Comparison of ENCODE assay signal across 1 cellular context in the genomic region with DNA sequence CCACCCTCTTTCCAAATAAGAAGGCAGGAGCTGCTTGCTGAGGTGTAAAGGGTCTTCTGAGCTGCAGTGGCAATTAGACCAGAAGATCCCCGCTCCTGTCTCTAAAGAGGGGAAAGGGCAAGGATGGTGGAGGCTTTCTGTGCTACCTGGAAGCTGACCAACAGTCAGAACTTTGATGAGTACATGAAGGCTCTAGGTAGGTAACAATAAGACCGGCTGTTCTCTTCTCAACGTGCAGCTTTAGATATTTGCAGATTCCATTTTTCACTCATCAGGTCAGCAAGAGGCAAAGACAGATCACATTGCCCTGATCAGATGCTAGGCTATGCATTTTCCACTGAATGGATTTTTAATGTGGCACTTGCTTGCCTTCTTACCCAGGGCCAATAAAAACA.
TF ChIP-seq lines count a peak whose summit lies in the region.

Gene FABP7, plus strand, starts transcription at position 45 of the 395 bp plus-strand sequence. Its CDS starts 79 bp downstream, at position 124.

TF ChIP-seq in HepG2, 621 proteins besides CTCF, POLR2A, EP300 and RAD21:
- TF ChIP-seq ZNF230 (CRISPR knock-in tag; IDR thresholded peaks at IDR 0.05) (no peak), ZNF878 (CRISPR knock-in tag; IDR thresholded peaks at IDR 0.05) (no peak), EHMT2 (IDR thresholded peaks at IDR 0.05; ENCODE audit: borderline replicate concordance, low read depth, low read length) (no peak), ZXDC (CRISPR knock-in tag; IDR thresholded peaks at IDR 0.05) (no peak), ATF7-NPFF (CRISPR knock-in tag; IDR thresholded peaks at IDR 0.05; ENCODE audit: low read depth) (no peak), ZNF30 (CRISPR knock-in tag; IDR thresholded peaks at IDR 0.05) (no peak), SMARCC2 (IDR thresholded peaks at IDR 0.05) (no peak), ZNF646 (CRISPR knock-in tag; IDR thresholded peaks at IDR 0.05) (no peak), MLLT10 (CRISPR knock-in tag; IDR thresholded peaks at IDR 0.05) (no peak), RFXANK (CRISPR knock-in tag; IDR thresholded peaks at IDR 0.05) (no peak), HMG20B (CRISPR knock-in tag; conservative IDR thresholded peaks at IDR 0.05) (no peak), BCL6 (CRISPR knock-in tag; IDR thresholded peaks at IDR 0.05) (no peak)
- TF ChIP-seq, protein P1, sequence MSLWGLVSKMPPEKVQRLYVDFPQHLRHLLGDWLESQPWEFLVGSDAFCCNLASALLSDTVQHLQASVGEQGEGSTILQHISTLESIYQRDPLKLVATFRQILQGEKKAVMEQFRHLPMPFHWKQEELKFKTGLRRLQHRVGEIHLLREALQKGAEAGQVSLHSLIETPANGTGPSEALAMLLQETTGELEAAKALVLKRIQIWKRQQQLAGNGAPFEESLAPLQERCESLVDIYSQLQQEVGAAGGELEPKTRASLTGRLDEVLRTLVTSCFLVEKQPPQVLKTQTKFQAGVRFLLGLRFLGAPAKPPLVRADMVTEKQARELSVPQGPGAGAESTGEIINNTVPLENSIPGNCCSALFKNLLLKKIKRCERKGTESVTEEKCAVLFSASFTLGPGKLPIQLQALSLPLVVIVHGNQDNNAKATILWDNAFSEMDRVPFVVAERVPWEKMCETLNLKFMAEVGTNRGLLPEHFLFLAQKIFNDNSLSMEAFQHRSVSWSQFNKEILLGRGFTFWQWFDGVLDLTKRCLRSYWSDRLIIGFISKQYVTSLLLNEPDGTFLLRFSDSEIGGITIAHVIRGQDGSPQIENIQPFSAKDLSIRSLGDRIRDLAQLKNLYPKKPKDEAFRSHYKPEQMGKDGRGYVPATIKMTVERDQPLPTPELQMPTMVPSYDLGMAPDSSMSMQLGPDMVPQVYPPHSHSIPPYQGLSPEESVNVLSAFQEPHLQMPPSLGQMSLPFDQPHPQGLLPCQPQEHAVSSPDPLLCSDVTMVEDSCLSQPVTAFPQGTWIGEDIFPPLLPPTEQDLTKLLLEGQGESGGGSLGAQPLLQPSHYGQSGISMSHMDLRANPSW (CRISPR knock-in tag; IDR thresholded peaks at IDR 0.05; ENCODE audit: borderline replicate concordance) = no peak
- TF ChIP-seq, protein P2, sequence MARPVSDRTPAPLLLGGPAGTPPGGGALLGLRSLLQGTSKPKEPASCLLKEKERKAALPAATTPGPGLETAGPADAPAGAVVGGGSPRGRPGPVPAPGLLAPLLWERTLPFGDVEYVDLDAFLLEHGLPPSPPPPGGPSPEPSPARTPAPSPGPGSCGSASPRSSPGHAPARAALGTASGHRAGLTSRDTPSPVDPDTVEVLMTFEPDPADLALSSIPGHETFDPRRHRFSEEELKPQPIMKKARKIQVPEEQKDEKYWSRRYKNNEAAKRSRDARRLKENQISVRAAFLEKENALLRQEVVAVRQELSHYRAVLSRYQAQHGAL (CRISPR knock-in tag; IDR thresholded peaks at IDR 0.05; ENCODE audit: not compliant biosample characterization) = no peak
- TF ChIP-seq, protein P3, sequence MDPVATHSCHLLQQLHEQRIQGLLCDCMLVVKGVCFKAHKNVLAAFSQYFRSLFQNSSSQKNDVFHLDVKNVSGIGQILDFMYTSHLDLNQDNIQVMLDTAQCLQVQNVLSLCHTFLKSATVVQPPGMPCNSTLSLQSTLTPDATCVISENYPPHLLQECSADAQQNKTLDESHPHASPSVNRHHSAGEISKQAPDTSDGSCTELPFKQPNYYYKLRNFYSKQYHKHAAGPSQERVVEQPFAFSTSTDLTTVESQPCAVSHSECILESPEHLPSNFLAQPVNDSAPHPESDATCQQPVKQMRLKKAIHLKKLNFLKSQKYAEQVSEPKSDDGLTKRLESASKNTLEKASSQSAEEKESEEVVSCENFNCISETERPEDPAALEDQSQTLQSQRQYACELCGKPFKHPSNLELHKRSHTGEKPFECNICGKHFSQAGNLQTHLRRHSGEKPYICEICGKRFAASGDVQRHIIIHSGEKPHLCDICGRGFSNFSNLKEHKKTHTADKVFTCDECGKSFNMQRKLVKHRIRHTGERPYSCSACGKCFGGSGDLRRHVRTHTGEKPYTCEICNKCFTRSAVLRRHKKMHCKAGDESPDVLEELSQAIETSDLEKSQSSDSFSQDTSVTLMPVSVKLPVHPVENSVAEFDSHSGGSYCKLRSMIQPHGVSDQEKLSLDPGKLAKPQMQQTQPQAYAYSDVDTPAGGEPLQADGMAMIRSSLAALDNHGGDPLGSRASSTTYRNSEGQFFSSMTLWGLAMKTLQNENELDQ (CRISPR knock-in tag; IDR thresholded peaks at IDR 0.05; ENCODE audit: borderline replicate concordance) = no peak
- TF ChIP-seq, protein P4, sequence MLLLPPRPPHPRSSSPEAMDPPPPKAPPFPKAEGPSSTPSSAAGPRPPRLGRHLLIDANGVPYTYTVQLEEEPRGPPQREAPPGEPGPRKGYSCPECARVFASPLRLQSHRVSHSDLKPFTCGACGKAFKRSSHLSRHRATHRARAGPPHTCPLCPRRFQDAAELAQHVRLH (CRISPR knock-in tag; IDR thresholded peaks at IDR 0.05; ENCODE audit: borderline replicate concordance, low read depth) = no peak
- TF ChIP-seq, protein P5, sequence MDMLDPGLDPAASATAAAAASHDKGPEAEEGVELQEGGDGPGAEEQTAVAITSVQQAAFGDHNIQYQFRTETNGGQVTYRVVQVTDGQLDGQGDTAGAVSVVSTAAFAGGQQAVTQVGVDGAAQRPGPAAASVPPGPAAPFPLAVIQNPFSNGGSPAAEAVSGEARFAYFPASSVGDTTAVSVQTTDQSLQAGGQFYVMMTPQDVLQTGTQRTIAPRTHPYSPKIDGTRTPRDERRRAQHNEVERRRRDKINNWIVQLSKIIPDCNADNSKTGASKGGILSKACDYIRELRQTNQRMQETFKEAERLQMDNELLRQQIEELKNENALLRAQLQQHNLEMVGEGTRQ (IDR thresholded peaks at IDR 0.05; ENCODE audit: low read depth, low read length) = no peak
- TF ChIP-seq, protein P5 (CRISPR knock-in tag; IDR thresholded peaks at IDR 0.05; ENCODE audit: borderline replicate concordance) = no peak
- TF ChIP-seq, protein P6, sequence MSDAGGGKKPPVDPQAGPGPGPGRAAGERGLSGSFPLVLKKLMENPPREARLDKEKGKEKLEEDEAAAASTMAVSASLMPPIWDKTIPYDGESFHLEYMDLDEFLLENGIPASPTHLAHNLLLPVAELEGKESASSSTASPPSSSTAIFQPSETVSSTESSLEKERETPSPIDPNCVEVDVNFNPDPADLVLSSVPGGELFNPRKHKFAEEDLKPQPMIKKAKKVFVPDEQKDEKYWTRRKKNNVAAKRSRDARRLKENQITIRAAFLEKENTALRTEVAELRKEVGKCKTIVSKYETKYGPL (CRISPR knock-in tag; IDR thresholded peaks at IDR 0.05) = no peak
